In the genomic region with DNA sequence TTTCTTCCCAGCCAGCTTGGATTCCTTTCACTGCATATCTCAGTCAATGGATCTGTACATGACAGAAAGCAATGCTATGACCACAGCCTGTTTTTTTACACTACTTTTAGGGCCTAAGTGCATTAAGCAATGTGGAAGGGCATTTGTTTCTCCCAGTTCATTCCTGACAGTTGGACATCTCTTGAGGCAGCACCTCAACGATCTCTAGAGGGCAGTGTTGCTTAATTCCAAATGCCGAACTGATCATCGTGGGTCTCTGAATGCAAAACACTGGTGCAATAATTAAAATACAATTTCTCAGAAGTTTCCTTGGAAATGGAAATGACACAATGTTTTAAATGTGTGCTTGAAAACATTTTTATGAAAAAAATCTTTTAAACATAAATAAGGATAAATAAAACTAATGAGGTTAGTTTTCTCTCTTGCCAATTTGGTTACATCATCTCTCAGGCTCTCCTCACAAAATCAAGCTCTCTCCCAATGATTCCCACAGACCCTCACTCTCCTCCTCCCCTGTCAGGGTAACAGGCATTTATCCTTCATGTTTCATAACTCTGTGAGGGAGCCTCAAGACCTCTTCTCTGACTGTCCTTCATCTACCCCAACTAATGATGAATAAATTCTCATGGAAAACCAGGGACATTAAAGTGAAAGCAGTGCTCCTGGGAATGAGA, we compare ENCODE assay signal across 8 cellular contexts.
DNase-seq lines count a peak whose midpoint lies in the region; ATAC-seq, FAIRE-seq and TF ChIP-seq lines count a peak whose summit lies in the region.

No MANE protein-coding gene starts in this region.

- TF ChIP-seq EP300 in esophagus muscularis mucosa (IDR thresholded peaks at IDR 0.05) = no peak

- no peak overlapping the region for H3K27ac ChIP-seq in A673 (ENCODE audit: low read depth, low read length, poor library complexity, severe bottlenecking)
- H3K27ac ChIP-seq in WERI-Rb-1 = no peak overlapping the region
- H3K27ac ChIP-seq in esophagus muscularis mucosa (replicated peaks in 1 of 4) = no peak overlapping the region

- CTCF ChIA-PET in A673 (lab: Charles Lee) = interaction anchor here (0.8 to 1.0 kb wide), 2 partner anchors 274 to 432 kb away, joined by 3 to 4 read pairs; no protein-coding TSS in a partner anchor

- TF ChIP-seq CTCF in A673 (conservative IDR thresholded peaks at IDR 0.05; ENCODE audit: low read depth, low read length) = peak; percentile 87
- TF ChIP-seq CTCF in GM06990 (IDR thresholded peaks at IDR 0.05; ENCODE audit: insufficient read depth, low read length, poor library complexity, severe bottlenecking) = peak; percentile 80
- peak; percentile 79 for TF ChIP-seq CTCF in WERI-Rb-1 (IDR thresholded peaks at IDR 0.05; ENCODE audit: low read depth, low read length)
- peak; percentile 66 to 82 (median 79) for TF ChIP-seq CTCF in esophagus muscularis mucosa (IDR thresholded peaks at IDR 0.05)
- TF ChIP-seq CTCF in mucosa of descending colon (IDR thresholded peaks at IDR 0.05) = peak; percentile 52

- no peak for TF ChIP-seq POLR2A in esophagus muscularis mucosa (IDR thresholded peaks at IDR 0.05; ENCODE audit: low read depth)

- H3K4me1 ChIP-seq in A673 (ENCODE audit: insufficient read depth, low read length, poor library complexity, severe bottlenecking) = no peaks in the 10 kb centered on the region
- peaks cover 0 to 7% (median 4%) of the 10 kb centered on the region in 4 donors for H3K4me1 ChIP-seq in esophagus muscularis mucosa
- no peaks in the 10 kb centered on the region for H3K4me1 ChIP-seq in mucosa of descending colon (ENCODE audit: low read depth)

- no peaks in the 10 kb centered on the region for H3K36me3 ChIP-seq in A673 (ENCODE audit: insufficient read depth, low read length, poor library complexity, severe bottlenecking)
- no peaks in the 10 kb centered on the region for H3K36me3 ChIP-seq in GM06990 (ENCODE audit: control insufficient read depth, insufficient read depth, low read length)
- no peaks in the 10 kb centered on the region for H3K36me3 ChIP-seq in WERI-Rb-1
- no peaks in the 10 kb centered on the region for H3K36me3 ChIP-seq in esophagus muscularis mucosa
- no peaks in the 10 kb centered on the region for H3K36me3 ChIP-seq in mucosa of descending colon (ENCODE audit: low read depth)

- BruUV-seq in A673 (replicated peaks; lab: Mats Ljungman, UMichigan) = no TSS peak

- intact Hi-C loops in A673 (cut with micrococcal nuclease; ENCODE audit: unreplicated experiment) = no loop called here
- intact Hi-C loops in esophagus muscularis mucosa (cut with DNase I) = loop anchor here (5.0 kb wide), 1 partner anchor 404 kb away; no protein-coding TSS in a partner anchor
- intact Hi-C loops in mucosa of descending colon (cut with DNase I, micrococcal nuclease) = loop anchor here in 1 of 2 donors (5.0 kb wide), 1 partner anchor 404 kb away; no protein-coding TSS in a partner anchor

- ATAC-seq in HG02588 (IDR thresholded peaks at IDR 0.05; ENCODE audit: unreplicated experiment) (peak; percentile 55), mucosa of descending colon (peak; percentile 65)

- H3K4me3 ChIP-seq in A673 (ENCODE audit: low read depth, low read length, poor library complexity, severe bottlenecking) = no peak overlapping the region
- H3K4me3 ChIP-seq in GM06990 (replicated peaks; ENCODE audit: low read depth, low read length) = no peak overlapping the region
- no peak overlapping the region for H3K4me3 ChIP-seq in WERI-Rb-1 (ENCODE audit: low read depth, low read length)
- peak overlapping the region in 1 of 4 donors; percentile 24 for H3K4me3 ChIP-seq in esophagus muscularis mucosa
- H3K4me3 ChIP-seq in mucosa of descending colon = no peak overlapping the region

- no peaks in the 10 kb centered on the region for H3K9me3 ChIP-seq in A673 (ENCODE audit: low read depth, low read length, poor library complexity, severe bottlenecking)
- no peaks in the 10 kb centered on the region for H3K9me3 ChIP-seq in WERI-Rb-1 (ENCODE audit: severe bottlenecking)
- peaks cover 0 to 7% (median 2%) of the 10 kb centered on the region in 4 donors for H3K9me3 ChIP-seq in esophagus muscularis mucosa
- peaks cover 4% of the 10 kb centered on the region for H3K9me3 ChIP-seq in mucosa of descending colon

- no peaks in the 10 kb centered on the region for H3K27me3 ChIP-seq in A673 (replicated peaks; ENCODE audit: insufficient read depth, low read depth, low read length, poor library complexity)
- no peaks in the 10 kb centered on the region for H3K27me3 ChIP-seq in GM06990 (replicated peaks; ENCODE audit: control insufficient read depth, insufficient read depth, low read length)
- no peaks in the 10 kb centered on the region for H3K27me3 ChIP-seq in WERI-Rb-1 (ENCODE audit: insufficient read depth, low read depth, severe bottlenecking)
- H3K27me3 ChIP-seq in esophagus muscularis mucosa = no peaks in the 10 kb centered on the region

- 0% methylated on average over 3 of the region's 3 CpGs for WGBS in esophagus muscularis mucosa

- DNase-seq in A673 (ENCODE audit: low spot score) (peak; percentile 70), GM06990 (ENCODE audit: extremely low read depth, insufficient read length) (no peak), NCI-H187 (lab: John Stamatoyannopoulos, UW) (peak; percentile 39 to 43), WERI-Rb-1 (peak; percentile 50), esophagus muscularis mucosa (ENCODE audit: extremely low spot score) (no peak), mucosa of descending colon (peak in 1 of 3 donors; percentile 77), urothelium cell line (ENCODE audit: low spot score) (peak; percentile 54)

- POLR2A ChIA-PET in A673 (lab: Charles Lee; ENCODE audit: low non-redundant PET) = no interaction called here

- no peak for FAIRE-seq in urothelium cell line (lab: Jason Lieb, UNC)

Comparison
In these comparisons a context has a peak if more than half of its experiments do, and no peak if none do; other contexts are left out.
1. DNase-seq: peak in A673 (single experiment), NCI-H187 (2 of 2), WERI-Rb-1 (single experiment) and urothelium cell line (single experiment); none in GM06990 (single experiment) and esophagus muscularis mucosa (single experiment).
2. Peak in every context shown above with its lines, with median percentiles within 50 percentile points of each other: CTCF ChIP-seq.